In genomic region chr18:23133860-23134779, GRCh38 we compare ENCODE assay signal across 8 cellular contexts. TPM values are rescaled to one million over a fixed set of nuclear protein-coding genes. Genes with fewer than 3 reads are reported as not detected.
DNase-seq lines count a peak whose midpoint lies in the region; ATAC-seq, FAIRE-seq and TF ChIP-seq lines count a peak whose summit lies in the region.

No MANE protein-coding gene starts in this region.

- H2AFZ ChIP-seq in keratinocyte (ENCODE audit: control insufficient read depth, low read length), result peak overlapping the region; percentile 30

- dilution Hi-C loops in keratinocyte (cut with MboI; ENCODE audit: extremely low pct_ligation_motif_present, low sequenced_read_pairs), result no loop called here

- H3K36me3 Mint-ChIP-seq in activated naive CD4-positive, alpha-beta T cell treated with anti-CD3 and anti-CD28 coated beads, Interleukin-2, amount 50 U/mL, for 24 hours, result peaks cover 2% of the 10 kb centered on the region

- no peaks in the 10 kb centered on the region for H3K79me2 ChIP-seq in keratinocyte (ENCODE audit: control insufficient read depth, insufficient read depth, low read length)

- H3K4me1 ChIP-seq in heart right ventricle, result peaks cover 9 to 54% (median 33%) of the 10 kb centered on the region in 9 donors
- H3K4me1 ChIP-seq in keratinocyte (ENCODE audit: control insufficient read depth, extremely low read depth, insufficient read depth, low read length), result peaks cover 26% of the 10 kb centered on the region

- no peaks in the 10 kb centered on the region for H3K9me1 ChIP-seq in keratinocyte (ENCODE audit: control insufficient read depth, extremely low read depth, insufficient read depth, low read length)

- H3K9me3 ChIP-seq in heart right ventricle (no peaks in the 10 kb centered on the region), keratinocyte (ENCODE audit: control insufficient read depth, low read depth, low read length) (no peaks in the 10 kb centered on the region)

- H3K9ac ChIP-seq in keratinocyte (ENCODE audit: control insufficient read depth, extremely low read depth, insufficient read depth, low read length), result peak overlapping the region; percentile 28

- intact Hi-C loops in heart right ventricle (cut with DNase I), result loop anchor here in 8 of 10 donors (2.0 to 10.0 kb wide), 10 partner anchors 98 to 371 kb away; partner anchors contain the start of gene RMC1 (in 1 of the 8)
- intact Hi-C loops in left ventricle myocardium superior (cut with micrococcal nuclease), result loop anchor here (5.0 kb wide), 1 partner anchor 223 kb away; no protein-coding TSS in a partner anchor

- H3K27ac ChIP-seq in heart right ventricle (peak overlapping the region in 3 of 10 donors; percentile 9 to 80 (median 68)), keratinocyte (ENCODE audit: control insufficient read depth, insufficient read depth, low read length) (no peak overlapping the region)

- FAIRE-seq in keratinocyte (lab: Jason Lieb, UNC), result no peak

- peak overlapping the region; percentile 75 for H3K4me2 ChIP-seq in keratinocyte (ENCODE audit: control insufficient read depth, extremely low read depth, insufficient read depth, low read depth, low read length)

- H3K27me3 ChIP-seq in heart right ventricle (peaks cover 0 to 65% (median 50%) of the 10 kb centered on the region in 7 donors), keratinocyte (ENCODE audit: control insufficient read depth, extremely low read depth, insufficient read depth, low read length) (peaks cover 29% of the 10 kb centered on the region)

- no peak for ATAC-seq in heart right ventricle
- no peak for ATAC-seq in left ventricle myocardium superior
- ATAC-seq in HG03159 (IDR thresholded peaks at IDR 0.05; ENCODE audit: unreplicated experiment), result peak; percentile 35
- no peak for ATAC-seq in GM19467 (IDR thresholded peaks at IDR 0.05; ENCODE audit: unreplicated experiment)

- H3K4me3 Mint-ChIP-seq in activated naive CD4-positive, alpha-beta T cell treated with anti-CD3 and anti-CD28 coated beads, Interleukin-2, amount 50 U/mL, for 24 hours, result peak overlapping the region; percentile 78

- H3K36me3 ChIP-seq in heart right ventricle, result no peaks in the 10 kb centered on the region
- no peaks in the 10 kb centered on the region for H3K36me3 ChIP-seq in keratinocyte (ENCODE audit: control insufficient read depth in 2 of 2, extremely low read depth in 1 of 2, insufficient read depth in 2 of 2, low read length in 2 of 2)

- no peak overlapping the region for H3K27ac Mint-ChIP-seq in activated naive CD4-positive, alpha-beta T cell treated with anti-CD3 and anti-CD28 coated beads, Interleukin-2, amount 50 U/mL, for 24 hours

- 34 to 40% methylated on average over 18 of the region's 18 CpGs for WGBS in heart right ventricle, 2 donors

- no peak for TF ChIP-seq CTCF in heart right ventricle (IDR thresholded peaks at IDR 0.05)
- no peak for TF ChIP-seq CTCF in keratinocyte (optimal IDR thresholded peaks at IDR 0.05 in 1 of 3, IDR thresholded peaks at IDR 0.05 in 1 of 3, conservative IDR thresholded peaks at IDR 0.05 in 1 of 3; ENCODE audit: extremely low read depth in 1 of 3, insufficient read depth in 2 of 3, low read length in 3 of 3)

- no peaks in the 10 kb centered on the region for H3K9me3 Mint-ChIP-seq in activated naive CD4-positive, alpha-beta T cell treated with anti-CD3 and anti-CD28 coated beads, Interleukin-2, amount 50 U/mL, for 24 hours

- DNase-seq in heart right ventricle (no peak), left ventricle myocardium superior (no peak), NCI-H524 treated with DMSO at 0.1 percent for 48 hours (lab: John Stamatoyannopoulos, UW) (peak; percentile 20), keratinocyte (ENCODE audit: low read depth, low spot score) (no peak)
- DNase-seq in stimulated activated naive CD4-positive, alpha-beta T cell treated with Interleukin-2 at 50 U/mL for 16 hours (lab: John Stamatoyannopoulos, UW), result peak; percentile 15

- peaks cover 18% of the 10 kb centered on the region for H3K4me1 Mint-ChIP-seq in activated naive CD4-positive, alpha-beta T cell treated with anti-CD3 and anti-CD28 coated beads, Interleukin-2, amount 50 U/mL, for 24 hours

- H3K4me3 ChIP-seq in heart right ventricle (peak overlapping the region in 8 of 10 donors; percentile 56 to 69 (median 64)), keratinocyte (ENCODE audit: control insufficient read depth in 2 of 3, extremely low read depth in 1 of 3, insufficient read depth in 2 of 3, low read depth in 1 of 3, low read length in 3 of 3) (peak overlapping the region in 2 of 3 experiments; percentile 61 to 68)

- H3K27me3 Mint-ChIP-seq in activated naive CD4-positive, alpha-beta T cell treated with anti-CD3 and anti-CD28 coated beads, Interleukin-2, amount 50 U/mL, for 24 hours, result peaks cover 29% of the 10 kb centered on the region

- H4K20me1 ChIP-seq in keratinocyte (ENCODE audit: control insufficient read depth, extremely low read depth, insufficient read depth, low read length), result no peaks in the 10 kb centered on the region

RNA-seq across cellular contexts. Expression of gene CABLES1, which starts 1.2 kb away (rescaled TPM):
- 1 to 10 TPM; 1.0 to 2.2 (median 2.0) TPM for total RNA-seq in heart right ventricle
- polyA plus RNA-seq in heart right ventricle, result 1 to 10 TPM; 1.0 to 1.3 TPM
- total RNA-seq in left ventricle myocardium superior, result 3.2 TPM
- polyA plus RNA-seq in keratinocyte, result 0.63 to 1.2 TPM (median 1.00 TPM) in 3 replicates
- 3.1 TPM for polyA plus RNA-seq in keratinocyte (2011; ENCODE audit: low read depth)
- 1.1 and 1.3 TPM in 2 replicates for polyA plus RNA-seq in keratinocyte (2011; cell fraction: cytosol; rRNA removed)
- 1.4 TPM in 2 replicates for polyA plus RNA-seq in keratinocyte (2011; cell fraction: nucleus; rRNA removed)
- polyA plus RNA-seq in keratinocyte (2012; ENCODE audit: low replicate concordance), result 1.3 and 1.5 TPM in 2 replicates
- 0.69 to 3.3 TPM (median 0.72 TPM) in 3 replicates for polyA minus RNA-seq in keratinocyte
- polyA minus RNA-seq in keratinocyte (2011; cell fraction: cytosol; rRNA and poly(A)+ RNA removed), result not detected
- polyA minus RNA-seq in keratinocyte (2011; cell fraction: nucleus; rRNA and poly(A)+ RNA removed), result 0.84 and 2.3 TPM in 2 replicates

Comparison
In these comparisons a context has a peak if more than half of its experiments do, and no peak if none do; other contexts are left out.
1. DNase-seq: peak in NCI-H524 treated with DMSO at 0.1 percent for 48 hours (single experiment) and stimulated activated naive CD4-positive, alpha-beta T cell treated with Interleukin-2 at 50 U/mL for 16 hours (single experiment); none in heart right ventricle (0 of 2), left ventricle myocardium superior (single experiment) and keratinocyte (single experiment).